28 cellular contexts compared by ENCODE assay signal in the genomic region with DNA sequence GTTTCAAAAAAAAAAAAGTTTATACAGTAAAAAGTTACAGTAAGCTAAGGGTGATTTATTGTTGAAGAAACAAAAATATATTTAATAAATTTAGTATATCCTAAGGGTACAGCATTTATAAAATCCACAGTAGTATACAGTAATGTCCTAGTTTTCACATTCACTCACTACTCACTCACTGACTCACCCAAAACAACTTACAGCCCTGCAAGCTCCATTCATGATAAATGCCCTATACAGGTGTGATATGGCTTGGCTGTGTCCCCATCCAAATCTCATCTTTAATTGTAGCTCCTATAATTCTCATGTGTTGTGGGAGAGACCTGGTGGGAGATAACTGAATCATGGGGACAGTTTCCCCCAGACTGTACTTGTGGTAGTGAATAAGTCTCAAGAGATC.
"Had no signal": no experiment of that assay in that cellular context is flagged by ENCODE, and none has a peak within 500 bp of the region (broad histone marks: within the 10 kb centered on the region; RNA-seq: fewer than 3 reads in every experiment).

No MANE protein-coding gene starts in this region.

- H3K27me3 Mint-ChIP-seq: activated B cell treated with CpG ODN at 0.5 μM for 24 hours; activated CD4-positive, alpha-beta memory T cell treated with anti-CD3 and anti-CD28 coated beads for 36 hours; activated CD4-positive, alpha-beta T cell treated with anti-CD3 and anti-CD28 coated beads, Interleukin-2, amount 10 ng/mL, durations not matched to agents 24 days and 14 days; activated CD8-positive, alpha-beta T cell treated with anti-CD3 and anti-CD28 coated beads for 36 hours; activated naive CD4-positive, alpha-beta T cell treated with anti-CD3 and anti-CD28 coated beads, Interleukin-2, amount 10 ng/mL, durations not matched to agents 7 days and 5 days; activated naive CD4-positive, alpha-beta T cell treated with anti-CD3 and anti-CD28 coated beads, Interleukin-2, amount 50 U/mL, for 24 hours; activated naive CD8-positive, alpha-beta T cell; activated naive CD8-positive, alpha-beta T cell treated with anti-CD3 and anti-CD28 coated beads, Interleukin-2, amount 10 ng/mL, durations not matched to agents 7 days and 5 days; activated naive CD8-positive, alpha-beta T cell treated with anti-CD3 and anti-CD28 coated beads, Interleukin-2, amount 50 U/mL, for 24 hours; brain; T-helper 17 cell had no signal

- H3K27ac Mint-ChIP-seq: activated B cell treated with CpG ODN at 0.5 μM for 24 hours; activated CD4-positive, alpha-beta memory T cell treated with anti-CD3 and anti-CD28 coated beads for 36 hours; activated CD4-positive, alpha-beta T cell treated with anti-CD3 and anti-CD28 coated beads, Interleukin-2, amount 10 ng/mL, durations not matched to agents 24 days and 14 days; activated CD8-positive, alpha-beta T cell treated with anti-CD3 and anti-CD28 coated beads for 36 hours; activated naive CD4-positive, alpha-beta T cell treated with anti-CD3 and anti-CD28 coated beads, Interleukin-2, amount 10 ng/mL, durations not matched to agents 7 days and 5 days; activated naive CD4-positive, alpha-beta T cell treated with anti-CD3 and anti-CD28 coated beads, Interleukin-2, amount 50 U/mL, for 24 hours; activated naive CD8-positive, alpha-beta T cell; activated naive CD8-positive, alpha-beta T cell treated with anti-CD3 and anti-CD28 coated beads, Interleukin-2, amount 10 ng/mL, durations not matched to agents 7 days and 5 days; activated naive CD8-positive, alpha-beta T cell treated with anti-CD3 and anti-CD28 coated beads, Interleukin-2, amount 50 U/mL, for 24 hours; activated T-cell treated with anti-CD3 and anti-CD28 coated beads, Interleukin-2, amount 50 U/mL, for 72 hours; activated T-helper 1 cell treated with anti-CD3 and anti-CD28 coated beads, Interleukin-12 subunit alpha, Interleukin-12 subunit beta, Interleukin-2, Interleukin-4 antibody, amounts not matched to agents 30 ng/mL and 10 ng/mL and 1 ng/mL, durations not matched to agents 14 hours and 24 hours and 36 hours; activated T-helper 2 cell treated with anti-CD3 and anti-CD28 coated beads, Interferon-gamma antibody, Interleukin-2, Interleukin-4, amounts not matched to agents 10 μg/mL and 5 μg/mL and 100 μg/mL, durations not matched to agents 14 hours and 24 hours and 36 hours; brain; T-helper 17 cell had no signal

- DNase-seq: activated B cell treated with CpG ODN at 0.5 μM for 24 hours; activated CD4-positive, alpha-beta memory T cell treated with anti-CD3 and anti-CD28 coated beads for 36 hours; activated CD4-positive, alpha-beta T cell treated with anti-CD3 and anti-CD28 coated beads for 4 hours; activated CD4-positive, alpha-beta T cell treated with anti-CD3 and anti-CD28 coated beads, Interleukin-2, amount 10 ng/mL, durations not matched to agents 24 days and 14 days; activated CD4-positive, alpha-beta T cell treated with anti-CD3 and anti-CD28 coated beads, Interleukin-2, amount 50 U/mL, for 1 hour; activated CD4-positive, alpha-beta T cell treated with anti-CD3 and anti-CD28 coated beads, Interleukin-2, amount 50 U/mL, for 4 hours; activated CD4-positive, CD25-positive, alpha-beta regulatory T cell treated with anti-CD3 and anti-CD28 coated beads, Interleukin-2, amount 50 U/mL, for 72 hours; activated CD8-positive, alpha-beta memory T cell treated with anti-CD3 and anti-CD28 coated beads, Interleukin-2, amount 50 U/mL, for 4 hours; activated CD8-positive, alpha-beta T cell treated with anti-CD3 and anti-CD28 coated beads for 36 hours; activated effector memory CD4-positive, alpha-beta T cell treated with Interleukin-2 at 50 U/mL for 16 hours; activated gamma-delta T cell; activated naive CD4-positive, alpha-beta T cell treated with anti-CD3 and anti-CD28 coated beads, Interleukin-2, amount 10 ng/mL, durations not matched to agents 7 days and 5 days; activated naive CD4-positive, alpha-beta T cell treated with Interleukin-2 at 50 U/mL for 16 hours; activated naive CD8-positive, alpha-beta T cell treated with anti-CD3 and anti-CD28 coated beads, Interleukin-2, amount 10 ng/mL, durations not matched to agents 7 days and 5 days; activated naive CD8-positive, alpha-beta T cell treated with anti-CD3 and anti-CD28 coated beads, Interleukin-2, amount 50 U/mL, for 24 hours; activated T-cell treated with anti-CD3 and anti-CD28 coated beads for 4 hours; activated T-cell treated with anti-CD3 and anti-CD28 coated beads, Interleukin-2, amount 50 U/mL, for 1 hour; activated T-cell treated with anti-CD3 and anti-CD28 coated beads, Interleukin-2, amount 50 U/mL, for 4 hours; activated T-cell treated with anti-CD3 and anti-CD28 coated beads, Interleukin-2, amount 50 U/mL, for 72 hours; amygdala; anterior cingulate cortex; caudate nucleus; T-helper 17 cell had no signal

- H3K4me1 Mint-ChIP-seq: activated B cell treated with CpG ODN at 0.5 μM for 24 hours; activated CD4-positive, alpha-beta T cell treated with anti-CD3 and anti-CD28 coated beads, Interleukin-2, amount 10 ng/mL, durations not matched to agents 24 days and 14 days; activated naive CD4-positive, alpha-beta T cell treated with anti-CD3 and anti-CD28 coated beads, Interleukin-2, amount 10 ng/mL, durations not matched to agents 7 days and 5 days; activated naive CD8-positive, alpha-beta T cell treated with anti-CD3 and anti-CD28 coated beads, Interleukin-2, amount 10 ng/mL, durations not matched to agents 7 days and 5 days; brain had no signal

- H3K4me3 Mint-ChIP-seq: activated B cell treated with CpG ODN at 0.5 μM for 24 hours; activated CD4-positive, alpha-beta memory T cell treated with anti-CD3 and anti-CD28 coated beads for 36 hours; activated CD4-positive, alpha-beta T cell treated with anti-CD3 and anti-CD28 coated beads, Interleukin-2, amount 10 ng/mL, durations not matched to agents 24 days and 14 days; activated CD8-positive, alpha-beta T cell treated with anti-CD3 and anti-CD28 coated beads for 36 hours; activated naive CD4-positive, alpha-beta T cell treated with anti-CD3 and anti-CD28 coated beads, Interleukin-2, amount 10 ng/mL, durations not matched to agents 7 days and 5 days; activated naive CD4-positive, alpha-beta T cell treated with anti-CD3 and anti-CD28 coated beads, Interleukin-2, amount 50 U/mL, for 24 hours; activated naive CD8-positive, alpha-beta T cell; activated naive CD8-positive, alpha-beta T cell treated with anti-CD3 and anti-CD28 coated beads, Interleukin-2, amount 10 ng/mL, durations not matched to agents 7 days and 5 days; activated naive CD8-positive, alpha-beta T cell treated with anti-CD3 and anti-CD28 coated beads, Interleukin-2, amount 50 U/mL, for 24 hours; activated T-cell treated with anti-CD3 and anti-CD28 coated beads, Interleukin-2, amount 50 U/mL, for 4 hours; activated T-cell treated with anti-CD3 and anti-CD28 coated beads, Interleukin-2, amount 50 U/mL, for 72 hours; activated T-helper 1 cell treated with anti-CD3 and anti-CD28 coated beads, Interleukin-12 subunit alpha, Interleukin-12 subunit beta, Interleukin-2, Interleukin-4 antibody, amounts not matched to agents 30 ng/mL and 10 ng/mL and 1 ng/mL, durations not matched to agents 14 hours and 24 hours and 36 hours; brain; T-helper 17 cell had no signal

- ATAC-seq: activated CD8-positive, alpha-beta T cell treated with anti-CD3 and anti-CD28 coated beads for 36 hours; activated naive CD8-positive, alpha-beta T cell treated with anti-CD3 and anti-CD28 coated beads, Interleukin-2, amount 50 U/mL, for 24 hours; activated T-cell treated with anti-CD3 and anti-CD28 coated beads, Interleukin-2, amount 50 U/mL, for 4 hours; activated T-cell treated with anti-CD3 and anti-CD28 coated beads, Interleukin-2, amount 50 U/mL, for 72 hours; T-helper 17 cell had no signal
